Comparison of ENCODE assay signal across 16 cellular contexts in genomic region chr1:14994841-14995437, GRCh38.
DNase-seq lines count a peak whose midpoint lies in the region; ATAC-seq and TF ChIP-seq lines count a peak whose summit lies in the region.
"Had no signal": no experiment of that assay in that cellular context is flagged by ENCODE, and none has a peak within 500 bp of the region (broad histone marks: within the 10 kb centered on the region; RNA-seq: fewer than 3 reads in every experiment).

No MANE protein-coding gene starts in this region.

- intact Hi-C loops in breast epithelium (cut with DNase I; ENCODE audit: low total_unique reads) (no loop called here), mammary epithelial cell (cut with micrococcal nuclease) (no loop called here), vagina (cut with DNase I) (no loop called here)

- no peak overlapping the region for H3K4me3 ChIP-seq in breast epithelium
- H3K4me3 ChIP-seq in mammary epithelial cell (replicated peaks in 1 of 3; ENCODE audit: insufficient read depth in 1 of 3, low read depth in 2 of 3, low read length in 3 of 3), result no peak overlapping the region
- H3K4me3 ChIP-seq in vagina, result no peak overlapping the region

- peak overlapping the region; percentile 54 to 60 for H3K27ac ChIP-seq in breast epithelium
- no peak overlapping the region for H3K27ac ChIP-seq in mammary epithelial cell (ENCODE audit: insufficient read depth, low read depth, low read length)
- H3K27ac ChIP-seq in vagina, result peak overlapping the region; percentile 72

- H3K36me3 Mint-ChIP-seq in osteocyte (ENCODE audit: unreplicated experiment), result peaks cover 2% of the 10 kb centered on the region
- H3K36me3 Mint-ChIP-seq: CD14-positive monocyte had no signal

- CTCF ChIA-PET in mammary epithelial cell (lab: Charles Lee; ENCODE audit: low non-redundant PET), result no interaction called here

- no peaks in the 10 kb centered on the region for H3K9me3 ChIP-seq in breast epithelium
- H3K9me3 ChIP-seq in mammary epithelial cell (replicated peaks; ENCODE audit: insufficient read depth, low read length), result no peaks in the 10 kb centered on the region
- no peaks in the 10 kb centered on the region for H3K9me3 ChIP-seq in vagina

- 35% methylated on average over 8 of the region's 9 CpGs for WGBS in mammary epithelial cell (ENCODE audit: low coverage, missing lambda C conversion rate)

- H3K79me2 ChIP-seq in mammary epithelial cell (ENCODE audit: insufficient read depth, low read length), result peaks cover 40% of the 10 kb centered on the region

- in situ Hi-C loops in mammary epithelial cell (cut with MboI; ENCODE audit: low sequenced_read_pairs in 2 of 2), result no loop called here

- TF ChIP-seq CTCF in breast epithelium (IDR thresholded peaks at IDR 0.05) (no peak), mammary epithelial cell (conservative IDR thresholded peaks at IDR 0.05 in 1 of 2, IDR thresholded peaks at IDR 0.05 in 1 of 2; ENCODE audit: extremely low read depth in 1 of 2, insufficient read depth in 1 of 2, low read depth in 1 of 2, low read length in 2 of 2) (no peak), osteocyte (IDR thresholded peaks at IDR 0.05) (no peak), vagina (IDR thresholded peaks at IDR 0.05) (no peak)

- no peaks in the 10 kb centered on the region for H3K27me3 ChIP-seq in breast epithelium
- no peaks in the 10 kb centered on the region for H3K27me3 ChIP-seq in mammary epithelial cell (ENCODE audit: insufficient read depth, low read length)
- H3K27me3 ChIP-seq in vagina, result no peaks in the 10 kb centered on the region

- H3K4me1 ChIP-seq in breast epithelium (no peaks in the 10 kb centered on the region), mammary epithelial cell (ENCODE audit: insufficient read depth, low read length) (peaks cover 26% of the 10 kb centered on the region), vagina (peaks cover 20% of the 10 kb centered on the region)

- DNase-seq in breast epithelium (ENCODE audit: low spot score in 2 of 2) (peak; percentile 62 to 71), mammary epithelial cell (no peak), cerebellar nuclear complex (lab: John Stamatoyannopoulos, UW) (peak; percentile 75 to 89), osteocyte (ENCODE audit: extremely low spot score, unreplicated experiment) (no peak), vagina (ENCODE audit: extremely low spot score in 2 of 2) (no peak), NCI-H82 (lab: John Stamatoyannopoulos, UW) (no peak)
- no peak for DNase-seq in stimulated activated CD4-positive, alpha-beta T cell treated with anti-CD3 and anti-CD28 coated beads, Interleukin-2, amount 100 ng/mL, for 48 hours
- DNase-seq: COR-L47, DMS53, H7, Kasumi-1, NCI-H1417, NCI-H1930, NCI-H2171 had no signal

- H3K9me3 Mint-ChIP-seq in osteocyte (ENCODE audit: unreplicated experiment), result no peaks in the 10 kb centered on the region
- H3K9me3 Mint-ChIP-seq: CD14-positive monocyte had no signal

- H3K9ac ChIP-seq in mammary epithelial cell (ENCODE audit: insufficient read depth, low read length), result no peak overlapping the region

- ATAC-seq in GM21529 (IDR thresholded peaks at IDR 0.05; ENCODE audit: unreplicated experiment), result no peak

- no peak overlapping the region for H2AFZ ChIP-seq in mammary epithelial cell (ENCODE audit: low read depth, low read length)

- peaks cover 56% of the 10 kb centered on the region for H3K4me1 Mint-ChIP-seq in osteocyte (ENCODE audit: unreplicated experiment)

- peak overlapping the region; percentile 94 for H3K27ac Mint-ChIP-seq in osteocyte (ENCODE audit: unreplicated experiment)

- TF ChIP-seq POLR2A in breast epithelium (IDR thresholded peaks at IDR 0.05) (no peak), vagina (IDR thresholded peaks at IDR 0.05) (no peak)

- no peaks in the 10 kb centered on the region for H3K27me3 Mint-ChIP-seq in osteocyte (ENCODE audit: unreplicated experiment)

- no peaks in the 10 kb centered on the region for H4K20me1 ChIP-seq in mammary epithelial cell (ENCODE audit: insufficient read depth, low read length)

- H3K36me3 ChIP-seq in breast epithelium, result no peaks in the 10 kb centered on the region
- no peaks in the 10 kb centered on the region for H3K36me3 ChIP-seq in mammary epithelial cell (ENCODE audit: insufficient read depth, low read length)
- no peaks in the 10 kb centered on the region for H3K36me3 ChIP-seq in vagina

- BruUV-seq in mammary epithelial cell (replicated peaks; lab: Mats Ljungman, UMichigan), result no TSS peak

- dilution Hi-C loops in mammary epithelial cell (cut with HindIII; ENCODE audit: low sequenced_read_pairs), result no loop called here

- H3K4me2 ChIP-seq in mammary epithelial cell (ENCODE audit: insufficient read depth, low read depth, low read length), result no peak overlapping the region

- no peak overlapping the region for H3K4me3 Mint-ChIP-seq in osteocyte (ENCODE audit: unreplicated experiment)
- H3K4me3 Mint-ChIP-seq: CD14-positive monocyte had no signal

Comparison
In these comparisons a context has a peak if more than half of its experiments do, and no peak if none do; other contexts are left out.
1. DNase-seq: peak in breast epithelium (2 of 2) and cerebellar nuclear complex (2 of 2); none in mammary epithelial cell (single experiment), osteocyte (single experiment), vagina (0 of 2), NCI-H82 (single experiment) and stimulated activated CD4-positive, alpha-beta T cell treated with anti-CD3 and anti-CD28 coated beads, Interleukin-2, amount 100 ng/mL, for 48 hours (0 of 2).